12 cellular contexts compared by ENCODE assay signal in genomic region chr1:36123357-36123756, GRCh38. TPM values are rescaled to one million over a fixed set of nuclear protein-coding genes. Genes with fewer than 3 reads are reported as not detected.
A peak's percentile ranks its signal among the peaks of the same experiment; 100 is the strongest.
DNase-seq lines count a peak whose midpoint lies in the region; ATAC-seq and TF ChIP-seq lines count a peak whose summit lies in the region.
"Had no signal": no experiment of that assay in that cellular context is flagged by ENCODE, and none has a peak within 500 bp of the region (broad histone marks: within the 10 kb centered on the region; RNA-seq: fewer than 3 reads in every experiment).

No MANE protein-coding gene starts in this region.

- no peak overlapping the region for H3K4me3 ChIP-seq in right lobe of liver
- H3K4me3 ChIP-seq: SJSA1 had no signal

- H3K27ac ChIP-seq in right lobe of liver: no peak overlapping the region
- H3K27ac ChIP-seq: C4-2B, SJSA1 had no signal

- H3K4me1 Mint-ChIP-seq in activated naive CD8-positive, alpha-beta T cell treated with anti-CD3 and anti-CD28 coated beads for 36 hours: peaks cover 29% of the 10 kb centered on the region

- intact Hi-C loops in Right ventricle myocardium superior (cut with DNase I): no loop called here
- intact Hi-C loops in cardiac septum (cut with DNase I): no loop called here
- intact Hi-C loops in right lobe of liver (cut with DNase I): no loop called here

- no peaks in the 10 kb centered on the region for H3K27me3 ChIP-seq in right lobe of liver

- DNase-seq in Right ventricle myocardium superior (peak; percentile 65), cardiac septum (ENCODE audit: low spot score) (no peak), right lobe of liver (no peak), NCI-H524 (lab: John Stamatoyannopoulos, UW) (no peak), NCI-H1436 treated with DMSO at 0.1 percent for 48 hours (lab: John Stamatoyannopoulos, UW) (no peak)
- DNase-seq in activated naive CD8-positive, alpha-beta T cell treated with anti-CD3 and anti-CD28 coated beads for 36 hours: peak; percentile 36

- ATAC-seq in Right ventricle myocardium superior (ENCODE audit: poor library complexity): peak; percentile 54
- ATAC-seq in right lobe of liver: peak; percentile 42 to 81 (median 60)
- no peak for ATAC-seq in HG02840 (IDR thresholded peaks at IDR 0.05; ENCODE audit: low FRiP score, unreplicated experiment)
- no peak for ATAC-seq in HG02678 (IDR thresholded peaks at IDR 0.05; ENCODE audit: unreplicated experiment)
- ATAC-seq: esophagus mucosa had no signal

- no peaks in the 10 kb centered on the region for H3K36me3 Mint-ChIP-seq in activated naive CD8-positive, alpha-beta T cell treated with anti-CD3 and anti-CD28 coated beads for 36 hours

- H3K36me3 ChIP-seq in right lobe of liver: no peaks in the 10 kb centered on the region
- H3K36me3 ChIP-seq: SJSA1 had no signal

- peak overlapping the region; percentile 32 for H3K27ac Mint-ChIP-seq in activated naive CD8-positive, alpha-beta T cell treated with anti-CD3 and anti-CD28 coated beads for 36 hours

- TF ChIP-seq POLR2A in right lobe of liver (IDR thresholded peaks at IDR 0.05): no peak

- peak overlapping the region; percentile 19 for H3K4me3 Mint-ChIP-seq in activated naive CD8-positive, alpha-beta T cell treated with anti-CD3 and anti-CD28 coated beads for 36 hours

- H3K27me3 Mint-ChIP-seq in activated naive CD8-positive, alpha-beta T cell treated with anti-CD3 and anti-CD28 coated beads for 36 hours: peaks cover 30% of the 10 kb centered on the region

- H3K9me3 ChIP-seq in right lobe of liver: no peaks in the 10 kb centered on the region
- H3K9me3 ChIP-seq: SJSA1 had no signal

- WGBS in right lobe of liver (ENCODE audit: insufficient coverage, low coverage, low lambda C conversion rate, missing lambda C conversion rate): 65% methylated on average over 4 of the region's 8 CpGs

- no peaks in the 10 kb centered on the region for H3K4me1 ChIP-seq in right lobe of liver

- H3K9me3 Mint-ChIP-seq in activated naive CD8-positive, alpha-beta T cell treated with anti-CD3 and anti-CD28 coated beads for 36 hours: no peaks in the 10 kb centered on the region

- no peak for TF ChIP-seq CTCF in right lobe of liver (IDR thresholded peaks at IDR 0.05)

RNA-seq across cellular contexts. Expression of gene COL8A2, which starts 1.7 kb away (rescaled TPM):
- total RNA-seq in Right ventricle myocardium superior (1.4 TPM), cardiac septum (1.7 TPM), right lobe of liver (under 1 TPM; 0.18 to 0.74 (median 0.52) TPM)
- total RNA-seq in activated naive CD8-positive, alpha-beta T cell treated with anti-CD3 and anti-CD28 coated beads for 36 hours: 1 to 10 TPM; 1.8 to 1.9 TPM

RNA-seq across cellular contexts. Expression of gene TRAPPC3, which starts 25.9 kb away (rescaled TPM):
- 59.6 TPM for total RNA-seq in Right ventricle myocardium superior
- 47.9 TPM for total RNA-seq in cardiac septum
- 10 to 100 TPM; 58.0 to 59.4 TPM for total RNA-seq in activated naive CD8-positive, alpha-beta T cell treated with anti-CD3 and anti-CD28 coated beads for 36 hours
- total RNA-seq in right lobe of liver: 10 to 100 TPM; 26.0 to 52.4 (median 30.9) TPM

RNA-seq across cellular contexts. Expression of gene MAP7D1, which starts 32.6 kb away (rescaled TPM):
- total RNA-seq in Right ventricle myocardium superior: 390 TPM
- total RNA-seq in cardiac septum: 262 TPM
- total RNA-seq in activated naive CD8-positive, alpha-beta T cell treated with anti-CD3 and anti-CD28 coated beads for 36 hours: 100 to 1,000 TPM; 158 to 168 TPM
- 10 to 100 TPM; 10.2 to 28.2 (median 15.8) TPM for total RNA-seq in right lobe of liver

RNA-seq across cellular contexts. Expression of gene ADPRS, which starts 34.7 kb away (rescaled TPM):
- 19.1 TPM for total RNA-seq in Right ventricle myocardium superior
- 17.6 TPM for total RNA-seq in cardiac septum
- total RNA-seq in activated naive CD8-positive, alpha-beta T cell treated with anti-CD3 and anti-CD28 coated beads for 36 hours: 10 to 100 TPM; 47.0 to 48.7 TPM
- total RNA-seq in right lobe of liver: 10 to 100 TPM in 3 of 6 experiments, 1 to 10 TPM in 3; 9.1 to 30.7 (median 14.9) TPM

RNA-seq across cellular contexts. Expression of gene TEKT2, which starts 39.5 kb away (rescaled TPM):
- total RNA-seq in Right ventricle myocardium superior (not detected), cardiac septum (not detected), right lobe of liver (not detected)
- total RNA-seq in activated naive CD8-positive, alpha-beta T cell treated with anti-CD3 and anti-CD28 coated beads for 36 hours: under 1 TPM in 1 of 2 experiments, not detected in 1; 0.19 TPM
- total RNA-seq: esophagus mucosa, M059J, SJSA1 had no signal

Comparison
In these comparisons a context has a peak if more than half of its experiments do, and no peak if none do; other contexts are left out.
1. DNase-seq: peak in Right ventricle myocardium superior (single experiment) and activated naive CD8-positive, alpha-beta T cell treated with anti-CD3 and anti-CD28 coated beads for 36 hours (single experiment); none in cardiac septum (single experiment), right lobe of liver (0 of 3), NCI-H524 (0 of 2) and NCI-H1436 treated with DMSO at 0.1 percent for 48 hours (single experiment).
2. ATAC-seq: peak in Right ventricle myocardium superior (single experiment) and right lobe of liver (4 of 4); none in HG02840 (single experiment) and HG02678 (single experiment).